1 cellular context compared by ENCODE assay signal in the genomic region with DNA sequence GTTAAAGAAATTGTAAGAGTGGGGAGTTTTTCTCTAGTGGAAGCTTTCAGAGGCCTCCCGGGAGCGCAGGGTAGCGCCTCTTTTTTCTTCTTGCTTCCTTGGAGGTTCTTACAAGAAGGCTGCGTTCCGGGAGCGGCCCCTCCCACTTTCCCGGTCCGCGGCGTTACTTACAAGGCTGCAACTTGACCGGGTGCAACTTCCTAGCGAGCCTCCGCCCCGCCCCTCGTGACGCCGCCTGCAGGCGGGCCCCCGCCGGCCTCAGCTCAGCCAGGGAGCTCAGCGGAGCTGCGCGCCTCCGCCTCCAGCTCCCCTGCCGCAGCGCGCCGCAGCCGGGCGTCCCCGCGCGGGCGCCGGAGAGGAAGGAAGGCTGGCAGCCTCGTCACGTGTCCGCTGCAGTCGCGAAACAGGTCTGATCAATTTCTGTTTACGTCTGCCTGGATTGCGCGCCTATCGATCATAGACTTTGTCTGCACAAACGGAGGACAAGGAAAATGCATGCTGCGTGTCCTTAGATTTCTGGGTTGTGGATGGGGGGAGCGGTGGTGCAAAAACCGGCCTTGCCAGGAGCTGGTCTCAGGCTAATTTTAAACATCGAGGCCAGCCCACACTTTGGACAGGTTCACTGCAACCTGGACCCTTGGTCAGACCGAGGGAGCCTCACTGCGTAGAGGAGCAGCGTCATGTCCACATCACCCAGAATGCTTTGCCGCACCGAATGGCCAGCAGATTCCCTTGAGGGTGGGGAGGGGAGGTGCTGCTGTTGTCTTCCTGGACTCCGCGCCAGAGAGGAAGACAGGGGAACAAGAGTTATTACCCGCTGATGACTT.
A peak's percentile ranks its signal among the peaks of the same experiment; 100 is the strongest.
TF ChIP-seq lines count a peak whose summit lies in the region.

A gene with protein sequence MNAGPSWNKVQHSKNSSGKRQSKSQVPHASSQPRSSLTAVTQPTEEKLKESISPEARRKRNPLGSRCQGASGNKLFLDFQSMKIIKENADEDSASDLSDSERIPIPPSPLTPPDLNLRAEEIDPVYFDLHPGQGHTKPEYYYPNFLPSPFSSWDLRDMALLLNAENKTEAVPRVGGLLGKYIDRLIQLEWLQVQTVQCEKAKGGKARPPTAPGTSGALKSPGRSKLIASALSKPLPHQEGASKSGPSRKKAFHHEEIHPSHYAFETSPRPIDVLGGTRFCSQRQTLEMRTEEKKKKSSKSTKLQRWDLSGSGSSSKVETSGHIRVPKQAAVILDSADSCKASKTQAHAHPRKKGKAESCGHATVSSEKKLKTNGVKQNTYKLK (plus strand): TSS at position 261 of the 827 bp plus-strand sequence. CDS start 3,555 bp downstream, outside the sequence.
A gene with protein sequence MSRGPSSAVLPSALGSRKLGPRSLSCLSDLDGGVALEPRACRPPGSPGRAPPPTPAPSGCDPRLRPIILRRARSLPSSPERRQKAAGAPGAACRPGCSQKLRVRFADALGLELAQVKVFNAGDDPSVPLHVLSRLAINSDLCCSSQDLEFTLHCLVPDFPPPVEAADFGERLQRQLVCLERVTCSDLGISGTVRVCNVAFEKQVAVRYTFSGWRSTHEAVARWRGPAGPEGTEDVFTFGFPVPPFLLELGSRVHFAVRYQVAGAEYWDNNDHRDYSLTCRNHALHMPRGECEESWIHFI (minus strand): TSS at position 177 of the 827 bp plus-strand sequence. CDS start 374 bp downstream, outside the sequence.

TF ChIP-seq in HepG2, 621 proteins besides CTCF, POLR2A, EP300 and RAD21 (continued from another document and continues in another):
- TF ChIP-seq, protein P1, sequence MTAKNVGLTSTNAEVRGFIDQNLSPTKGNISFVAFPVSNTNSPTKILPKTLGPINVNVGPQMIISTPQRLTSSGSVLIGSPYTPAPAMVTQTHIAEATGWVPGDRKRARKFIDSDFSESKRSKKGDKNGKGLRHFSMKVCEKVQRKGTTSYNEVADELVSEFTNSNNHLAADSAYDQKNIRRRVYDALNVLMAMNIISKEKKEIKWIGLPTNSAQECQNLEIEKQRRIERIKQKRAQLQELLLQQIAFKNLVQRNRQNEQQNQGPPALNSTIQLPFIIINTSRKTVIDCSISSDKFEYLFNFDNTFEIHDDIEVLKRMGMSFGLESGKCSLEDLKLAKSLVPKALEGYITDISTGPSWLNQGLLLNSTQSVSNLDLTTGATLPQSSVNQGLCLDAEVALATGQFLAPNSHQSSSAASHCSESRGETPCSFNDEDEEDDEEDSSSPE (CRISPR knock-in tag; IDR thresholded peaks at IDR 0.05), result peak; percentile 83
- TF ChIP-seq MAZ (IDR thresholded peaks at IDR 0.05; ENCODE audit: borderline replicate concordance, low read depth, low read length) (peak; percentile 74; the same call in 1 of the 2 replicates), MAZ (CRISPR knock-in tag; IDR thresholded peaks at IDR 0.05; ENCODE audit: low read depth) (peak; percentile 94), NFIB (CRISPR knock-in tag; IDR thresholded peaks at IDR 0.05; ENCODE audit: borderline replicate concordance) (no peak), ZNF670 (CRISPR knock-in tag; IDR thresholded peaks at IDR 0.05; ENCODE audit: borderline replicate concordance) (0 out of 2 replicates have a peak, but pooled peaks have one; percentile 11), TSC22D2 (CRISPR knock-in tag; IDR thresholded peaks at IDR 0.05; ENCODE audit: borderline replicate concordance) (no peak), NFYC (CRISPR knock-in tag; IDR thresholded peaks at IDR 0.05) (no peak; the same call in 1 of the 2 replicates), CC2D1A (CRISPR knock-in tag; IDR thresholded peaks at IDR 0.05) (peak; percentile 58; the same call in 1 of the 2 replicates), POGZ (CRISPR knock-in tag; IDR thresholded peaks at IDR 0.05) (peak; percentile 61; the same call in 1 of the 2 replicates), HIVEP1 (CRISPR knock-in tag; IDR thresholded peaks at IDR 0.05) (peak; percentile 74; the same call in 1 of the 2 replicates), ARNTL (CRISPR knock-in tag; IDR thresholded peaks at IDR 0.05) (peak; percentile 96), ZNF652 (CRISPR knock-in tag; IDR thresholded peaks at IDR 0.05; ENCODE audit: borderline replicate concordance, low read depth) (peak; percentile 25; the same call in 1 of the 2 replicates), ZNF138 (CRISPR knock-in tag; IDR thresholded peaks at IDR 0.05; ENCODE audit: low read depth) (no peak; the same call in 1 of the 2 replicates), ZMYM4 (CRISPR knock-in tag; IDR thresholded peaks at IDR 0.05) (peak; percentile 92), KDM6A (CRISPR knock-in tag; IDR thresholded peaks at IDR 0.05; ENCODE audit: low read depth) (peak; percentile 35; the same call in 1 of the 2 replicates), SRSF9 (IDR thresholded peaks at IDR 0.05; ENCODE audit: borderline replicate concordance, insufficient read depth, low read depth, low read length, poor library complexity, severe bottlenecking) (no peak), TARDBP (CRISPR knock-in tag; IDR thresholded peaks at IDR 0.05) (peak; percentile 96), ZFY (CRISPR knock-in tag; IDR thresholded peaks at IDR 0.05) (peak; percentile 81), ZNF432 (CRISPR knock-in tag; IDR thresholded peaks at IDR 0.05; ENCODE audit: borderline replicate concordance) (0 out of 2 replicates have a peak, but pooled peaks have one; percentile 69), CREB1 (IDR thresholded peaks at IDR 0.05) (peak; percentile 72), CREB1 (CRISPR knock-in tag; IDR thresholded peaks at IDR 0.05) (peak; percentile 87), TOE1 (CRISPR knock-in tag; IDR thresholded peaks at IDR 0.05) (peak; percentile 79; the same call in 1 of the 2 replicates), RARA (CRISPR knock-in tag; IDR thresholded peaks at IDR 0.05) (peak; percentile 34), KLF9 (CRISPR knock-in tag; IDR thresholded peaks at IDR 0.05; ENCODE audit: low read depth) (peak; percentile 88; the same call in 1 of the 2 replicates), CHCHD3 (CRISPR knock-in tag; IDR thresholded peaks at IDR 0.05) (peak; percentile 95)
- TF ChIP-seq, protein P2, sequence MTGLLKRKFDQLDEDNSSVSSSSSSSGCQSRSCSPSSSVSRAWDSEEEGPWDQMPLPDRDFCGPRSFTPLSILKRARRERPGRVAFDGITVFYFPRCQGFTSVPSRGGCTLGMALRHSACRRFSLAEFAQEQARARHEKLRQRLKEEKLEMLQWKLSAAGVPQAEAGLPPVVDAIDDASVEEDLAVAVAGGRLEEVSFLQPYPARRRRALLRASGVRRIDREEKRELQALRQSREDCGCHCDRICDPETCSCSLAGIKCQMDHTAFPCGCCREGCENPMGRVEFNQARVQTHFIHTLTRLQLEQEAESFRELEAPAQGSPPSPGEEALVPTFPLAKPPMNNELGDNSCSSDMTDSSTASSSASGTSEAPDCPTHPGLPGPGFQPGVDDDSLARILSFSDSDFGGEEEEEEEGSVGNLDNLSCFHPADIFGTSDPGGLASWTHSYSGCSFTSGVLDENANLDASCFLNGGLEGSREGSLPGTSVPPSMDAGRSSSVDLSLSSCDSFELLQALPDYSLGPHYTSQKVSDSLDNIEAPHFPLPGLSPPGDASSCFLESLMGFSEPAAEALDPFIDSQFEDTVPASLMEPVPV (CRISPR knock-in tag; IDR thresholded peaks at IDR 0.05), result peak; percentile 93
- TF ChIP-seq, protein P3, sequence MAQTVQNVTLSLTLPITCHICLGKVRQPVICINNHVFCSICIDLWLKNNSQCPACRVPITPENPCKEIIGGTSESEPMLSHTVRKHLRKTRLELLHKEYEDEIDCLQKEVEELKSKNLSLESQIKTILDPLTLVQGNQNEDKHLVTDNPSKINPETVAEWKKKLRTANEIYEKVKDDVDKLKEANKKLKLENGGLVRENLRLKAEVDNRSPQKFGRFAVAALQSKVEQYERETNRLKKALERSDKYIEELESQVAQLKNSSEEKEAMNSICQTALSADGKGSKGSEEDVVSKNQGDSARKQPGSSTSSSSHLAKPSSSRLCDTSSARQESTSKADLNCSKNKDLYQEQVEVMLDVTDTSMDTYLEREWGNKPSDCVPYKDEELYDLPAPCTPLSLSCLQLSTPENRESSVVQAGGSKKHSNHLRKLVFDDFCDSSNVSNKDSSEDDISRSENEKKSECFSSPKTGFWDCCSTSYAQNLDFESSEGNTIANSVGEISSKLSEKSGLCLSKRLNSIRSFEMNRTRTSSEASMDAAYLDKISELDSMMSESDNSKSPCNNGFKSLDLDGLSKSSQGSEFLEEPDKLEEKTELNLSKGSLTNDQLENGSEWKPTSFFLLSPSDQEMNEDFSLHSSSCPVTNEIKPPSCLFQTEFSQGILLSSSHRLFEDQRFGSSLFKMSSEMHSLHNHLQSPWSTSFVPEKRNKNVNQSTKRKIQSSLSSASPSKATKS (CRISPR knock-in tag; IDR thresholded peaks at IDR 0.05), result no peak
- TF ChIP-seq, protein P4, sequence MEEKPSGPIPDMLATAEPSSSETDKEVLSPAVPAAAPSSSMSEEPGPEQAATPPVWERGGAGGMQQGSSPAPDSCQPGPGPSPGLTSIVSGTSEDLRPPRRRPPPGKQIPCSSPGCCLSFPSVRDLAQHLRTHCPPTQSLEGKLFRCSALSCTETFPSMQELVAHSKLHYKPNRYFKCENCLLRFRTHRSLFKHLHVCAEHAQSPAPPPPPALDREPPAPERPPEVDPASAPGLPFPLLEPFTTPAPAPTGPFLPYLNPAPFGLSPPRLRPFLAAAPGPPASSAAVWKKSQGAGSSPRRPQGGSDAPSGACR (CRISPR knock-in tag; IDR thresholded peaks at IDR 0.05), result peak; percentile 64; the same call in 1 of the 2 replicates
- TF ChIP-seq, protein P5, sequence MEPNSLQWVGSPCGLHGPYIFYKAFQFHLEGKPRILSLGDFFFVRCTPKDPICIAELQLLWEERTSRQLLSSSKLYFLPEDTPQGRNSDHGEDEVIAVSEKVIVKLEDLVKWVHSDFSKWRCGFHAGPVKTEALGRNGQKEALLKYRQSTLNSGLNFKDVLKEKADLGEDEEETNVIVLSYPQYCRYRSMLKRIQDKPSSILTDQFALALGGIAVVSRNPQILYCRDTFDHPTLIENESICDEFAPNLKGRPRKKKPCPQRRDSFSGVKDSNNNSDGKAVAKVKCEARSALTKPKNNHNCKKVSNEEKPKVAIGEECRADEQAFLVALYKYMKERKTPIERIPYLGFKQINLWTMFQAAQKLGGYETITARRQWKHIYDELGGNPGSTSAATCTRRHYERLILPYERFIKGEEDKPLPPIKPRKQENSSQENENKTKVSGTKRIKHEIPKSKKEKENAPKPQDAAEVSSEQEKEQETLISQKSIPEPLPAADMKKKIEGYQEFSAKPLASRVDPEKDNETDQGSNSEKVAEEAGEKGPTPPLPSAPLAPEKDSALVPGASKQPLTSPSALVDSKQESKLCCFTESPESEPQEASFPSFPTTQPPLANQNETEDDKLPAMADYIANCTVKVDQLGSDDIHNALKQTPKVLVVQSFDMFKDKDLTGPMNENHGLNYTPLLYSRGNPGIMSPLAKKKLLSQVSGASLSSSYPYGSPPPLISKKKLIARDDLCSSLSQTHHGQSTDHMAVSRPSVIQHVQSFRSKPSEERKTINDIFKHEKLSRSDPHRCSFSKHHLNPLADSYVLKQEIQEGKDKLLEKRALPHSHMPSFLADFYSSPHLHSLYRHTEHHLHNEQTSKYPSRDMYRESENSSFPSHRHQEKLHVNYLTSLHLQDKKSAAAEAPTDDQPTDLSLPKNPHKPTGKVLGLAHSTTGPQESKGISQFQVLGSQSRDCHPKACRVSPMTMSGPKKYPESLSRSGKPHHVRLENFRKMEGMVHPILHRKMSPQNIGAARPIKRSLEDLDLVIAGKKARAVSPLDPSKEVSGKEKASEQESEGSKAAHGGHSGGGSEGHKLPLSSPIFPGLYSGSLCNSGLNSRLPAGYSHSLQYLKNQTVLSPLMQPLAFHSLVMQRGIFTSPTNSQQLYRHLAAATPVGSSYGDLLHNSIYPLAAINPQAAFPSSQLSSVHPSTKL (CRISPR knock-in tag; IDR thresholded peaks at IDR 0.05), result peak; percentile 73
- TF ChIP-seq, protein P6, sequence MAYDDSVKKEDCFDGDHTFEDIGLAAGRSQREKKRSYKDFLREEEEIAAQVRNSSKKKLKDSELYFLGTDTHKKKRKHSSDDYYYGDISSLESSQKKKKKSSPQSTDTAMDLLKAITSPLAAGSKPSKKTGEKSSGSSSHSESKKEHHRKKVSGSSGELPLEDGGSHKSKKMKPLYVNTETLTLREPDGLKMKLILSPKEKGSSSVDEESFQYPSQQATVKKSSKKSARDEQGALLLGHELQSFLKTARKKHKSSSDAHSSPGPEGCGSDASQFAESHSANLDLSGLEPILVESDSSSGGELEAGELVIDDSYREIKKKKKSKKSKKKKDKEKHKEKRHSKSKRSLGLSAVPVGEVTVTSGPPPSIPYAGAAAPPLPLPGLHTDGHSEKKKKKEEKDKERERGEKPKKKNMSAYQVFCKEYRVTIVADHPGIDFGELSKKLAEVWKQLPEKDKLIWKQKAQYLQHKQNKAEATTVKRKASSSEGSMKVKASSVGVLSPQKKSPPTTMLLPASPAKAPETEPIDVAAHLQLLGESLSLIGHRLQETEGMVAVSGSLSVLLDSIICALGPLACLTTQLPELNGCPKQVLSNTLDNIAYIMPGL (CRISPR knock-in tag; IDR thresholded peaks at IDR 0.05; ENCODE audit: borderline replicate concordance in 1 of 2, low read depth in 1 of 2), result peak; percentile 78 to 80; a peak in 3 of 4 replicates
- TF ChIP-seq, protein P7, sequence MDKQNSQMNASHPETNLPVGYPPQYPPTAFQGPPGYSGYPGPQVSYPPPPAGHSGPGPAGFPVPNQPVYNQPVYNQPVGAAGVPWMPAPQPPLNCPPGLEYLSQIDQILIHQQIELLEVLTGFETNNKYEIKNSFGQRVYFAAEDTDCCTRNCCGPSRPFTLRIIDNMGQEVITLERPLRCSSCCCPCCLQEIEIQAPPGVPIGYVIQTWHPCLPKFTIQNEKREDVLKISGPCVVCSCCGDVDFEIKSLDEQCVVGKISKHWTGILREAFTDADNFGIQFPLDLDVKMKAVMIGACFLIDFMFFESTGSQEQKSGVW (CRISPR knock-in tag; IDR thresholded peaks at IDR 0.05; ENCODE audit: borderline replicate concordance), result no peak
